15 cellular contexts compared by ENCODE assay signal in genomic region chr10:3867454-3868273, GRCh38.
DNase-seq lines count a peak whose midpoint lies in the region; ATAC-seq and TF ChIP-seq lines count a peak whose summit lies in the region.
"Had no signal": no experiment of that assay in that cellular context is flagged by ENCODE, and none has a peak within 500 bp of the region (broad histone marks: within the 10 kb centered on the region; RNA-seq: fewer than 3 reads in every experiment).

No MANE protein-coding gene starts in this region.

- H3K27me3 Mint-ChIP-seq in activated B cell treated with CpG ODN at 0.5 μM for 24 hours: no peaks in the 10 kb centered on the region

- no peak overlapping the region for H3K27ac Mint-ChIP-seq in activated B cell treated with CpG ODN at 0.5 μM for 24 hours
- H3K27ac Mint-ChIP-seq in stimulated activated effector memory CD8-positive, alpha-beta T cell treated with anti-CD3 and anti-CD28 coated beads, Interleukin-12 subunit alpha, Interleukin-12 subunit beta, amount 100 ng/mL, for 72 hours: peak overlapping the region; percentile 84
- H3K27ac Mint-ChIP-seq: HFFc6 had no signal

- H3K4me1 Mint-ChIP-seq in activated B cell treated with CpG ODN at 0.5 μM for 24 hours: peaks cover 45% of the 10 kb centered on the region
- H3K4me1 Mint-ChIP-seq in stimulated activated effector memory CD8-positive, alpha-beta T cell treated with anti-CD3 and anti-CD28 coated beads, Interleukin-12 subunit alpha, Interleukin-12 subunit beta, amount 100 ng/mL, for 72 hours: peaks cover 67% of the 10 kb centered on the region

- H3K9me3 Mint-ChIP-seq in activated B cell treated with CpG ODN at 0.5 μM for 24 hours: no peaks in the 10 kb centered on the region
- no peaks in the 10 kb centered on the region for H3K9me3 Mint-ChIP-seq in stimulated activated effector memory CD8-positive, alpha-beta T cell treated with anti-CD3 and anti-CD28 coated beads, Interleukin-12 subunit alpha, Interleukin-12 subunit beta, amount 100 ng/mL, for 72 hours
- H3K9me3 Mint-ChIP-seq: HFFc6 had no signal

- no peak for TF ChIP-seq CTCF in activated B cell treated with CpG ODN at 0.5 μM for 24 hours (IDR thresholded peaks at IDR 0.05)
- no peak for TF ChIP-seq CTCF in RWPE1 (conservative IDR thresholded peaks at IDR 0.05; ENCODE audit: low read depth)

- peak; percentile 8 for ATAC-seq in activated B cell treated with CpG ODN at 0.5 μM for 24 hours (ENCODE audit: low read depth)
- peak; percentile 83 for ATAC-seq in stimulated activated effector memory CD8-positive, alpha-beta T cell treated with anti-CD3 and anti-CD28 coated beads, Interleukin-12 subunit alpha, Interleukin-12 subunit beta, amount 100 ng/mL, for 72 hours

- POLR2A ChIA-PET in activated B cell treated with CpG ODN at 0.5 μM for 24 hours (lab: Charles Lee) (interaction anchor here (0.6 to 2.1 kb wide), 4 partner anchors 32 to 189 kb away, joined by 3 to 10 read pairs (median 3); partner anchors contain the start of gene KLF6), RWPE1 (lab: Yijun Ruan, JAX; ENCODE audit: low non-redundant PET) (interaction anchor here (0.6 kb wide), 1 partner anchor 15 kb away, joined by 5 read pairs; no protein-coding TSS in a partner anchor)

- H3K36me3 Mint-ChIP-seq in activated B cell treated with CpG ODN at 0.5 μM for 24 hours (ENCODE audit: low read depth): no peaks in the 10 kb centered on the region
- peaks cover 6% of the 10 kb centered on the region for H3K36me3 Mint-ChIP-seq in stimulated activated effector memory CD8-positive, alpha-beta T cell treated with anti-CD3 and anti-CD28 coated beads, Interleukin-12 subunit alpha, Interleukin-12 subunit beta, amount 100 ng/mL, for 72 hours

- CTCF ChIA-PET in activated B cell treated with CpG ODN at 0.5 μM for 24 hours (lab: Charles Lee): no interaction called here
- CTCF ChIA-PET in RWPE1 (lab: Yijun Ruan, JAX): no interaction called here

- peak; percentile 50 for DNase-seq in activated CD4-positive, alpha-beta T cell treated with anti-CD3 and anti-CD28 coated beads for 48 hours
- no peak for DNase-seq in activated CD4-positive, alpha-beta T cell treated with anti-CD3 and anti-CD28 coated beads, Interleukin-2, amount 50 U/mL, for 48 hours
- DNase-seq in activated B cell treated with CpG ODN at 0.5 μM for 24 hours (no peak), epithelial cell of prostate (ENCODE audit: low read depth, low spot score) (no peak), head of caudate nucleus (no peak), RWPE1 (ENCODE audit: low spot score) (no peak), SW 1271 (lab: John Stamatoyannopoulos, UW) (no peak)
- DNase-seq in stimulated activated effector memory CD8-positive, alpha-beta T cell treated with anti-CD3 and anti-CD28 coated beads, Interleukin-12 subunit alpha, Interleukin-12 subunit beta, amount 100 ng/mL, for 72 hours (ENCODE audit: low spot score in 2 of 2): peak in 1 of 2 donors; percentile 56
- DNase-seq: HFFc6, hypothalamus, KBM-7, mesenchymal stem cell, NCI-H1930, testis had no signal

- H3K27ac ChIP-seq in epithelial cell of prostate (peak overlapping the region; percentile 48), RWPE1 (no peak overlapping the region)
- H3K27ac ChIP-seq: prostate gland, testis had no signal

- intact Hi-C loops in activated B cell treated with CpG ODN at 0.5 μM for 24 hours (cut with micrococcal nuclease) (no loop called here), head of caudate nucleus (cut with DNase I) (no loop called here)

- H3K4me3 Mint-ChIP-seq in activated B cell treated with CpG ODN at 0.5 μM for 24 hours: no peak overlapping the region
- H3K4me3 Mint-ChIP-seq in stimulated activated effector memory CD8-positive, alpha-beta T cell treated with anti-CD3 and anti-CD28 coated beads, Interleukin-12 subunit alpha, Interleukin-12 subunit beta, amount 100 ng/mL, for 72 hours: peak overlapping the region; percentile 34
- H3K4me3 Mint-ChIP-seq: HFFc6 had no signal
